Comparison of ENCODE assay signal across 1 cellular context in genomic region chr12:113250045-113250444, GRCh38.
TF ChIP-seq lines count a peak whose summit lies in the region.

No MANE protein-coding gene starts in this region.

TF ChIP-seq in H1, 55 proteins besides CTCF, POLR2A, EP300 and RAD21 (continued from another document):
- TF ChIP-seq EZH2 (IDR thresholded peaks at IDR 0.05; ENCODE audit: low read depth, low read length, severe bottlenecking) (no peak), SAP30 (IDR thresholded peaks at IDR 0.05; ENCODE audit: insufficient read depth, insufficient replicate concordance, low read length) (no peak), SIX5 (IDR thresholded peaks at IDR 0.05; ENCODE audit: low read depth, low read length) (no peak), CHD1 (IDR thresholded peaks at IDR 0.05; ENCODE audit: low read depth, low read length) (no peak), POLR2AphosphoS5 (IDR thresholded peaks at IDR 0.05; ENCODE audit: low read depth, low read length) (no peak), TAF7 (optimal IDR thresholded peaks at IDR 0.05; ENCODE audit: borderline replicate concordance, low read depth, low read length) (no peak), SUZ12 (IDR thresholded peaks at IDR 0.05; ENCODE audit: low read length) (no peak), USF2 (IDR thresholded peaks at IDR 0.05; ENCODE audit: low read length) (no peak), NRF1 (IDR thresholded peaks at IDR 0.05; ENCODE audit: low read depth, low read length) (no peak), JUND (IDR thresholded peaks at IDR 0.05; ENCODE audit: low read length) (no peak), SP2 (IDR thresholded peaks at IDR 0.05; ENCODE audit: low read length) (no peak), CHD2 (IDR thresholded peaks at IDR 0.05; ENCODE audit: low read length) (no peak), TEAD4 (IDR thresholded peaks at IDR 0.05; ENCODE audit: low read depth, low read length) (no peak), HDAC2 (IDR thresholded peaks at IDR 0.05; ENCODE audit: borderline replicate concordance in 1 of 2, low read depth in 2 of 2, low read length in 2 of 2) (no peak), RBBP5 (IDR thresholded peaks at IDR 0.05; ENCODE audit: borderline replicate concordance, low read depth, low read length) (no peak), JUN (IDR thresholded peaks at IDR 0.05; ENCODE audit: low read depth, low read length) (no peak), CBX5 (IDR thresholded peaks at IDR 0.05; ENCODE audit: low read depth, low read length) (no peak)
